Comparison of ENCODE assay signal across 2 cellular contexts in the genomic region with DNA sequence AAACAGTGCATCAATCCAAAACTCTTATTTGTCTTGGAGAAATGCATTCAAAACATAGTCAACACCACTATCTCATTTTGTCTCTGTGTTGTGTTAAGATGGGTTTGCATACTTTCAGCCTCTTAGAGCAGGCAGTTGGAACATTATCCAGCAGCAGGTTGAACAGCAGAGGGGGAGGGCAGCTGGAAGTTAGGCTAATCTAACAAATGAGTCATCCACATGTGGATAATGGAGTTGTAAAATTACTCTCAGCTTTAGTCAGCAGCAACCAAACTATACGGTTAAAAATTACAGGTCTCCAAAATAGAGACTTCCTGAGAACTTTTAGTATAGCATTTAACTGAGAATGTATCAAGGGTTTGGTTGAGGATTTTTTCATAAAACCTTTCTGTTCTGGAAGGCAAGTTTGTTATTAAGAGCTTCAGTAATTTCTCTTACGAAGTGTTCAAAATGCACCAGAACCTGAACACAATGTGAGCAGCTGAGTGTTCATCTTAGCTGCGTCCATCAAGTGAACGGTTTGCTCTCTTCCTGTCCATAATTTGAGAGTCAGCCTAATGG.
TF ChIP-seq lines count a peak whose summit lies in the region.

No MANE protein-coding gene starts in this region.

TF ChIP-seq in HEK293, 187 proteins besides CTCF, POLR2A, EP300 and RAD21 (continued from another document and continues in another):
- TF ChIP-seq, protein P1, sequence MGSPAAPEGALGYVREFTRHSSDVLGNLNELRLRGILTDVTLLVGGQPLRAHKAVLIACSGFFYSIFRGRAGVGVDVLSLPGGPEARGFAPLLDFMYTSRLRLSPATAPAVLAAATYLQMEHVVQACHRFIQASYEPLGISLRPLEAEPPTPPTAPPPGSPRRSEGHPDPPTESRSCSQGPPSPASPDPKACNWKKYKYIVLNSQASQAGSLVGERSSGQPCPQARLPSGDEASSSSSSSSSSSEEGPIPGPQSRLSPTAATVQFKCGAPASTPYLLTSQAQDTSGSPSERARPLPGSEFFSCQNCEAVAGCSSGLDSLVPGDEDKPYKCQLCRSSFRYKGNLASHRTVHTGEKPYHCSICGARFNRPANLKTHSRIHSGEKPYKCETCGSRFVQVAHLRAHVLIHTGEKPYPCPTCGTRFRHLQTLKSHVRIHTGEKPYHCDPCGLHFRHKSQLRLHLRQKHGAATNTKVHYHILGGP (tag by site-specific recombination; IDR thresholded peaks at IDR 0.05): no peak
- no peak for TF ChIP-seq ZNF426 (tag by site-specific recombination; IDR thresholded peaks at IDR 0.05)
- TF ChIP-seq ZNF549 (tag by site-specific recombination; IDR thresholded peaks at IDR 0.05): no peak
- no peak for TF ChIP-seq ZNF2 (tag by site-specific recombination; IDR thresholded peaks at IDR 0.05)
- no peak for TF ChIP-seq ZNF239 (tag by site-specific recombination; IDR thresholded peaks at IDR 0.05)
- TF ChIP-seq, protein P2, sequence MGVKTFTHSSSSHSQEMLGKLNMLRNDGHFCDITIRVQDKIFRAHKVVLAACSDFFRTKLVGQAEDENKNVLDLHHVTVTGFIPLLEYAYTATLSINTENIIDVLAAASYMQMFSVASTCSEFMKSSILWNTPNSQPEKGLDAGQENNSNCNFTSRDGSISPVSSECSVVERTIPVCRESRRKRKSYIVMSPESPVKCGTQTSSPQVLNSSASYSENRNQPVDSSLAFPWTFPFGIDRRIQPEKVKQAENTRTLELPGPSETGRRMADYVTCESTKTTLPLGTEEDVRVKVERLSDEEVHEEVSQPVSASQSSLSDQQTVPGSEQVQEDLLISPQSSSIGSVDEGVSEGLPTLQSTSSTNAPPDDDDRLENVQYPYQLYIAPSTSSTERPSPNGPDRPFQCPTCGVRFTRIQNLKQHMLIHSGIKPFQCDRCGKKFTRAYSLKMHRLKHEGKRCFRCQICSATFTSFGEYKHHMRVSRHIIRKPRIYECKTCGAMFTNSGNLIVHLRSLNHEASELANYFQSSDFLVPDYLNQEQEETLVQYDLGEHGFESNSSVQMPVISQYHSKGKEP (tag by site-specific recombination; IDR thresholded peaks at IDR 0.05): peak; percentile 78; the same call in 1 of the 2 replicates
- no peak for TF ChIP-seq ZNF23 (tag by site-specific recombination; IDR thresholded peaks at IDR 0.05; ENCODE audit: borderline replicate concordance)
- no peak for TF ChIP-seq ZNF248 (tag by site-specific recombination; IDR thresholded peaks at IDR 0.05)
- TF ChIP-seq ZNF555 (tag by site-specific recombination; conservative IDR thresholded peaks at IDR 0.05): no peak
- peak; percentile 35; the same call in 1 of the 2 replicates for TF ChIP-seq SP3 (tag by site-specific recombination; IDR thresholded peaks at IDR 0.05)
- TF ChIP-seq ZNF629 (tag by site-specific recombination; IDR thresholded peaks at IDR 0.05): peak; percentile 84
- TF ChIP-seq ZNF211 (tag by site-specific recombination; IDR thresholded peaks at IDR 0.05; ENCODE audit: low read depth): no peak
- no peak for TF ChIP-seq ZFP3 (tag by site-specific recombination; IDR thresholded peaks at IDR 0.05; ENCODE audit: low read depth)
- no peak for TF ChIP-seq ZNF791 (tag by site-specific recombination; IDR thresholded peaks at IDR 0.05)
- no peak for TF ChIP-seq ZNF169 (tag by site-specific recombination; IDR thresholded peaks at IDR 0.05)
- no peak for TF ChIP-seq ZNF175 (tag by site-specific recombination; IDR thresholded peaks at IDR 0.05)
- no peak for TF ChIP-seq ZNF561 (tag by site-specific recombination; IDR thresholded peaks at IDR 0.05; ENCODE audit: borderline replicate concordance)
- TF ChIP-seq, protein P3, sequence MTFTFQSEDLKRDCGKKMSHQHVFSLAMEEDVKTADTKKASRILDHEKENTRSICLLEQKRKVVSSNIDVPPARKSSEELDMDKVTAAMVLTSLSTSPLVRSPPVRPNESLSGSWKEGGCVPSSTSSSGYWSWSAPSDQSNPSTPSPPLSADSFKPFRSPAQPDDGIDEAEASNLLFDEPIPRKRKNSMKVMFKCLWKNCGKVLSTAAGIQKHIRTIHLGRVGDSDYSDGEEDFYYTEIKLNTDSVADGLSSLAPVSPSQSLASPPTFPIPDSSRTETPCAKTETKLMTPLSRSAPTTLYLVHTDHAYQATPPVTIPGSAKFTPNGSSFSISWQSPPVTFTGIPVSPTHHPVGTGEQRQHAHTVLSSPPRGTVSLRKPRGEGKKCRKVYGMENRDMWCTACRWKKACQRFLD (tag by site-specific recombination; IDR thresholded peaks at IDR 0.05): no peak
- TF ChIP-seq ZNF660 (tag by site-specific recombination; IDR thresholded peaks at IDR 0.05): peak; percentile 75; the same call in 1 of the 2 replicates
- TF ChIP-seq ZNF26 (tag by site-specific recombination; IDR thresholded peaks at IDR 0.05): no peak
- TF ChIP-seq ZNF843 (tag by site-specific recombination; IDR thresholded peaks at IDR 0.05): peak; percentile 44

TF ChIP-seq in SK-N-SH, 30 proteins besides CTCF, POLR2A, EP300 and RAD21 (continued from another document):
- TF ChIP-seq, protein P4, sequence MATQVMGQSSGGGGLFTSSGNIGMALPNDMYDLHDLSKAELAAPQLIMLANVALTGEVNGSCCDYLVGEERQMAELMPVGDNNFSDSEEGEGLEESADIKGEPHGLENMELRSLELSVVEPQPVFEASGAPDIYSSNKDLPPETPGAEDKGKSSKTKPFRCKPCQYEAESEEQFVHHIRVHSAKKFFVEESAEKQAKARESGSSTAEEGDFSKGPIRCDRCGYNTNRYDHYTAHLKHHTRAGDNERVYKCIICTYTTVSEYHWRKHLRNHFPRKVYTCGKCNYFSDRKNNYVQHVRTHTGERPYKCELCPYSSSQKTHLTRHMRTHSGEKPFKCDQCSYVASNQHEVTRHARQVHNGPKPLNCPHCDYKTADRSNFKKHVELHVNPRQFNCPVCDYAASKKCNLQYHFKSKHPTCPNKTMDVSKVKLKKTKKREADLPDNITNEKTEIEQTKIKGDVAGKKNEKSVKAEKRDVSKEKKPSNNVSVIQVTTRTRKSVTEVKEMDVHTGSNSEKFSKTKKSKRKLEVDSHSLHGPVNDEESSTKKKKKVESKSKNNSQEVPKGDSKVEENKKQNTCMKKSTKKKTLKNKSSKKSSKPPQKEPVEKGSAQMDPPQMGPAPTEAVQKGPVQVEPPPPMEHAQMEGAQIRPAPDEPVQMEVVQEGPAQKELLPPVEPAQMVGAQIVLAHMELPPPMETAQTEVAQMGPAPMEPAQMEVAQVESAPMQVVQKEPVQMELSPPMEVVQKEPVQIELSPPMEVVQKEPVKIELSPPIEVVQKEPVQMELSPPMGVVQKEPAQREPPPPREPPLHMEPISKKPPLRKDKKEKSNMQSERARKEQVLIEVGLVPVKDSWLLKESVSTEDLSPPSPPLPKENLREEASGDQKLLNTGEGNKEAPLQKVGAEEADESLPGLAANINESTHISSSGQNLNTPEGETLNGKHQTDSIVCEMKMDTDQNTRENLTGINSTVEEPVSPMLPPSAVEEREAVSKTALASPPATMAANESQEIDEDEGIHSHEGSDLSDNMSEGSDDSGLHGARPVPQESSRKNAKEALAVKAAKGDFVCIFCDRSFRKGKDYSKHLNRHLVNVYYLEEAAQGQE (IDR thresholded peaks at IDR 0.05; ENCODE audit: low read depth, low read length): 0 out of 2 replicates have a peak, but pooled peaks have one; percentile 56
- TF ChIP-seq, protein P5, sequence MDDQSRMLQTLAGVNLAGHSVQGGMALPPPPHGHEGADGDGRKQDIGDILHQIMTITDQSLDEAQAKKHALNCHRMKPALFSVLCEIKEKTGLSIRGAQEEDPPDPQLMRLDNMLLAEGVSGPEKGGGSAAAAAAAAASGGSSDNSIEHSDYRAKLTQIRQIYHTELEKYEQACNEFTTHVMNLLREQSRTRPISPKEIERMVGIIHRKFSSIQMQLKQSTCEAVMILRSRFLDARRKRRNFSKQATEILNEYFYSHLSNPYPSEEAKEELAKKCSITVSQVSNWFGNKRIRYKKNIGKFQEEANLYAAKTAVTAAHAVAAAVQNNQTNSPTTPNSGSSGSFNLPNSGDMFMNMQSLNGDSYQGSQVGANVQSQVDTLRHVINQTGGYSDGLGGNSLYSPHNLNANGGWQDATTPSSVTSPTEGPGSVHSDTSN (IDR thresholded peaks at IDR 0.05): peak; percentile 86
- TF ChIP-seq FOSL2 (IDR thresholded peaks at IDR 0.05; ENCODE audit: borderline replicate concordance, low read depth) (peak; percentile 99), POLR2AphosphoS5 (IDR thresholded peaks at IDR 0.05; ENCODE audit: low read depth, low read length) (peak; percentile 88), NFIC (IDR thresholded peaks at IDR 0.05; ENCODE audit: borderline replicate concordance) (peak; percentile 88), TAF1 (IDR thresholded peaks at IDR 0.05; ENCODE audit: borderline replicate concordance, low read depth, low read length) (peak; percentile 20; the same call in 1 of the 2 replicates), FOXJ3 (CRISPR knock-in tag; IDR thresholded peaks at IDR 0.05) (no peak), FOXM1 (IDR thresholded peaks at IDR 0.05; ENCODE audit: low read depth) (peak; percentile 28; the same call in 1 of the 2 replicates), TCF12 (IDR thresholded peaks at IDR 0.05) (peak; percentile 98), RXRA (IDR thresholded peaks at IDR 0.05; ENCODE audit: borderline replicate concordance, low read depth) (peak; percentile 35; the same call in 1 of the 2 replicates), RFX5 (IDR thresholded peaks at IDR 0.05; ENCODE audit: low read length) (no peak), CHD2 (IDR thresholded peaks at IDR 0.05; ENCODE audit: low read length, partially characterized antibody) (peak; percentile 84), SMC3 (IDR thresholded peaks at IDR 0.05; ENCODE audit: low read depth, low read length) (no peak), MXI1 (IDR thresholded peaks at IDR 0.05; ENCODE audit: low read depth, low read length) (peak; percentile 56; the same call in 1 of the 2 replicates), USF2 (IDR thresholded peaks at IDR 0.05; ENCODE audit: borderline replicate concordance, low read depth, low read length) (no peak), EZH2phosphoT487 (IDR thresholded peaks at IDR 0.05; ENCODE audit: borderline replicate concordance, low read depth) (no peak), GATA2 (CRISPR knock-in tag; IDR thresholded peaks at IDR 0.05) (no peak), NRF1 (IDR thresholded peaks at IDR 0.05; ENCODE audit: low read depth, low read length) (no peak), MAX (IDR thresholded peaks at IDR 0.05; ENCODE audit: low read depth) (peak; percentile 89), MEF2A (IDR thresholded peaks at IDR 0.05; ENCODE audit: borderline replicate concordance, low read depth) (no peak), GABPA (IDR thresholded peaks at IDR 0.05; ENCODE audit: low read depth) (no peak)
- TF ChIP-seq, protein P6, sequence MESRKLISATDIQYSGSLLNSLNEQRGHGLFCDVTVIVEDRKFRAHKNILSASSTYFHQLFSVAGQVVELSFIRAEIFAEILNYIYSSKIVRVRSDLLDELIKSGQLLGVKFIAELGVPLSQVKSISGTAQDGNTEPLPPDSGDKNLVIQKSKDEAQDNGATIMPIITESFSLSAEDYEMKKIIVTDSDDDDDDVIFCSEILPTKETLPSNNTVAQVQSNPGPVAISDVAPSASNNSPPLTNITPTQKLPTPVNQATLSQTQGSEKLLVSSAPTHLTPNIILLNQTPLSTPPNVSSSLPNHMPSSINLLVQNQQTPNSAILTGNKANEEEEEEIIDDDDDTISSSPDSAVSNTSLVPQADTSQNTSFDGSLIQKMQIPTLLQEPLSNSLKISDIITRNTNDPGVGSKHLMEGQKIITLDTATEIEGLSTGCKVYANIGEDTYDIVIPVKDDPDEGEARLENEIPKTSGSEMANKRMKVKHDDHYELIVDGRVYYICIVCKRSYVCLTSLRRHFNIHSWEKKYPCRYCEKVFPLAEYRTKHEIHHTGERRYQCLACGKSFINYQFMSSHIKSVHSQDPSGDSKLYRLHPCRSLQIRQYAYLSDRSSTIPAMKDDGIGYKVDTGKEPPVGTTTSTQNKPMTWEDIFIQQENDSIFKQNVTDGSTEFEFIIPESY (IDR thresholded peaks at IDR 0.05; ENCODE audit: borderline replicate concordance, low read depth): no peak
